ENCODE assay signal across 8 cellular contexts in the genomic region with DNA sequence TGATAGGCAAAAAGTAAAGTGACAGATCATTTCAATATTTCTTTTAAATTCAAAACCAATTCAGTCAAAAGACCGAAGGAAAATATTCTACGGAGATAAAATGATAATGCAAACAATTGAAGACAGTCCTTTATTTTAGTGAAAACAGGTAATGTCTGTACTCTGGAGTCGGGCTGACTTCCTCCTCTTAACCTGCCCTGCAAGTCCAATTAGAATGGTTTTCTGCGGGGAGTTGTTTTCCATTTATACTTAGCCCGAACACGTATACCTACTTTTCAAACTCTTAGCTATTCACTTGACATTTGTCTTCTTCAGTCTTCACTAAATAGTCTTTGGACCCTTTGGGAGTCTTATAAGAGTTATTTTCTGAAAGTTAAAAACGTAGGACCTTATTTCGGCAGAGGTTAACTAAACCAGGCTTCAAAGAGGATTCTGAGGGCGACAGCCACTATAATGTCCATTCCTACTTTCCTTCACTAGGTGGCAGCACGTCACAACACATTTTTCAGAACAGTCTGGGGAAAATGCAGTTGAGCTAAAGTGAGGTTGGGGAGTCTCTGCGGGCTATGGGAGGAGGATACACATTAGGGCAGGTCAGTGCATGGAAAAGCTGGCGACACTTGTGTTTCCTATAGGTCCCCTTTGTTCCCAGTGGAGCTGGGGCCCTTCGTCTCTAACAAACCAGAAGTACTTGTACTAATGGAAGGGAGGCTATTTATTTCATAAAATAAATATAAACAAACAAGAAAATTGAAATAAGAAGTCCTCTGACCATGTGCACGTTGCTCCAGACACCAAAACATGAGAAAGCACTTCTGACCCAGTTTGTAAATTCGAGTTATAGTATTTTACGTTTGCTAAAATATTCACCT.
DNase-seq lines count a peak whose midpoint lies in the region; ATAC-seq and TF ChIP-seq lines count a peak whose summit lies in the region.

No MANE protein-coding gene starts in this region.

- H3K9me3 ChIP-seq in OCI-LY3 (ENCODE audit: insufficient read depth, low read length): no peaks in the 10 kb centered on the region
- no peaks in the 10 kb centered on the region for H3K9me3 ChIP-seq in psoas muscle

- no peaks in the 10 kb centered on the region for H3K36me3 Mint-ChIP-seq in CD14-positive monocyte
- H3K36me3 Mint-ChIP-seq in activated naive CD8-positive, alpha-beta T cell treated with anti-CD3 and anti-CD28 coated beads for 36 hours: no peaks in the 10 kb centered on the region

- H3K4me2 ChIP-seq in OCI-LY3 (ENCODE audit: low read length): no peak overlapping the region

- WGBS in psoas muscle, 3 donors: 36 to 40% (median 40%) methylated on average over 16 of the region's 16 CpGs

- peak overlapping the region in 1 of 2 donors; percentile 40 for H3K4me3 Mint-ChIP-seq in CD14-positive monocyte
- H3K4me3 Mint-ChIP-seq in activated naive CD8-positive, alpha-beta T cell treated with anti-CD3 and anti-CD28 coated beads for 36 hours: no peak overlapping the region

- intact Hi-C loops in CD14-positive monocyte (cut with micrococcal nuclease) (loop anchor here (5.0 kb wide), 2 partner anchors 477 to 547 kb away; no protein-coding TSS in a partner anchor), left cardiac atrium (cut with DNase I) (loop anchor here (5.0 to 10.0 kb wide), 2 partner anchors 547 to 549 kb away; no protein-coding TSS in a partner anchor), psoas muscle (cut with DNase I) (loop anchor here in 1 of 2 donors (5.0 kb wide), 1 partner anchor 482 kb away; no protein-coding TSS in a partner anchor)

- H3K4me3 ChIP-seq in OCI-LY3 (ENCODE audit: low read length) (no peak overlapping the region), psoas muscle (peak overlapping the region; percentile 33)

- in situ Hi-C loops in KBM-7 (cut with MboI; ENCODE audit: low pct_unique_long_range_greater_than_20kb, low sequenced_read_pairs): no loop called here

- no peak overlapping the region for H3K27ac Mint-ChIP-seq in CD14-positive monocyte
- no peak overlapping the region for H3K27ac Mint-ChIP-seq in activated naive CD8-positive, alpha-beta T cell treated with anti-CD3 and anti-CD28 coated beads for 36 hours

- no peak overlapping the region for H3K9ac ChIP-seq in OCI-LY3 (ENCODE audit: low read length)

- peaks cover 13 to 41% (median 19%) of the 10 kb centered on the region in 3 donors for H3K27me3 Mint-ChIP-seq in CD14-positive monocyte (ENCODE audit: low read depth in 3 of 3)
- H3K27me3 Mint-ChIP-seq in activated naive CD8-positive, alpha-beta T cell treated with anti-CD3 and anti-CD28 coated beads for 36 hours: peaks cover 18% of the 10 kb centered on the region

- H2AFZ ChIP-seq in OCI-LY3 (ENCODE audit: low read depth, low read length): no peak overlapping the region

- H4K20me1 ChIP-seq in OCI-LY3 (ENCODE audit: insufficient read depth, low read length): 0 out of 2 replicates have a peak, but pooled peaks cover 3% of the 10 kb centered on the region

- TF ChIP-seq CTCF in CD14-positive monocyte (IDR thresholded peaks at IDR 0.05): peak; percentile 84
- TF ChIP-seq CTCF in OCI-LY3 (IDR thresholded peaks at IDR 0.05; ENCODE audit: low read depth, low read length): peak; percentile 59
- peak; percentile 77 for TF ChIP-seq CTCF in psoas muscle (IDR thresholded peaks at IDR 0.05)

- H3K27ac ChIP-seq in OCI-LY3 (ENCODE audit: low read length): no peak overlapping the region
- no peak overlapping the region for H3K27ac ChIP-seq in psoas muscle

- H3K36me3 ChIP-seq in OCI-LY3 (replicated peaks; ENCODE audit: low read depth, low read length) (no peaks in the 10 kb centered on the region), psoas muscle (ENCODE audit: insufficient read depth in 1 of 2, low read depth in 1 of 2) (no peaks in the 10 kb centered on the region)

- H3K9me3 Mint-ChIP-seq in CD14-positive monocyte: peaks cover 0 to 2% (median 0%) of the 10 kb centered on the region in 7 donors
- no peaks in the 10 kb centered on the region for H3K9me3 Mint-ChIP-seq in activated naive CD8-positive, alpha-beta T cell treated with anti-CD3 and anti-CD28 coated beads for 36 hours

- H3K79me2 ChIP-seq in OCI-LY3 (ENCODE audit: low read length): no peaks in the 10 kb centered on the region

- ATAC-seq in GM18907 (IDR thresholded peaks at IDR 0.05; ENCODE audit: unreplicated experiment) (peak; percentile 77), left cardiac atrium (peak; percentile 47 to 55), psoas muscle (peak; percentile 54 to 77 (median 64))

- peaks cover 9% of the 10 kb centered on the region for H3K4me1 Mint-ChIP-seq in CD14-positive monocyte
- no peaks in the 10 kb centered on the region for H3K4me1 Mint-ChIP-seq in activated naive CD8-positive, alpha-beta T cell treated with anti-CD3 and anti-CD28 coated beads for 36 hours

- H3K27me3 ChIP-seq in OCI-LY3 (ENCODE audit: low read depth, low read length) (no peaks in the 10 kb centered on the region), psoas muscle (ENCODE audit: insufficient read depth in 3 of 3, low read length in 2 of 3) (no peaks in the 10 kb centered on the region)

- no peak for DNase-seq in CD14-positive monocyte (ENCODE audit: low spot score)
- peak; percentile 72 for DNase-seq in KBM-7
- peak; percentile 23 for DNase-seq in activated naive CD8-positive, alpha-beta T cell treated with anti-CD3 and anti-CD28 coated beads for 36 hours
- no peak for DNase-seq in left cardiac atrium
- no peak for DNase-seq in psoas muscle
- no peak for DNase-seq in NK-92 (lab: John Stamatoyannopoulos, UW; ENCODE audit: unreplicated experiment)

- H3K4me1 ChIP-seq in OCI-LY3 (ENCODE audit: low read length) (peaks cover 12% of the 10 kb centered on the region), psoas muscle (peaks cover 10% of the 10 kb centered on the region)

Comparison
In these comparisons a context has a peak if more than half of its experiments do, and no peak if none do; other contexts are left out.
1. DNase-seq: peak in KBM-7 (single experiment) and activated naive CD8-positive, alpha-beta T cell treated with anti-CD3 and anti-CD28 coated beads for 36 hours (single experiment); none in CD14-positive monocyte (single experiment), left cardiac atrium (single experiment), psoas muscle (0 of 2) and NK-92 (single experiment).
2. Peak in every context shown above with its lines, with median percentiles within 50 percentile points of each other: CTCF ChIP-seq and ATAC-seq.